In genomic region chr3:179826247-179826637, GRCh38 we compare ENCODE assay signal across 22 cellular contexts.
"Had no signal": no experiment of that assay in that cellular context is flagged by ENCODE, and none has a peak within 500 bp of the region (broad histone marks: within the 10 kb centered on the region; RNA-seq: fewer than 3 reads in every experiment).

No MANE protein-coding gene starts in this region.

- H3K27ac Mint-ChIP-seq: naive B cell had no signal

- ATAC-seq: left cardiac atrium; stimulated activated naive CD8-positive, alpha-beta T cell treated with anti-CD3 and anti-CD28 coated beads, Interleukin-15, Interleukin-2, amounts not matched to agents 100 U/mL and 50 U/mL, for 24 hours; upper lobe of right lung had no signal

- H3K9me3 Mint-ChIP-seq: naive B cell, nephron had no signal

- H3K4me1 ChIP-seq: right atrium auricular region, suprapubic skin, tibial artery, upper lobe of right lung, vagina had no signal

- H3K27me3 ChIP-seq: right atrium auricular region, suprapubic skin, tibial artery, upper lobe of right lung, vagina had no signal

- H3K4me2 ChIP-seq: hepatocyte had no signal

- H3K4me3 ChIP-seq: coronary artery, hepatocyte, left ventricle myocardium inferior, lung, right atrium auricular region, suprapubic skin, tibial artery, upper lobe of right lung, vagina had no signal

- H3K36me3 Mint-ChIP-seq: naive B cell had no signal

- H3K9me3 ChIP-seq: left ventricle myocardium inferior, neutrophil, right atrium auricular region, suprapubic skin, tibial artery, upper lobe of right lung, vagina had no signal

- H2AFZ ChIP-seq: hepatocyte had no signal

- H3K36me3 ChIP-seq: left ventricle myocardium inferior, neutrophil, right atrium auricular region, suprapubic skin, tibial artery, upper lobe of right lung, vagina had no signal

- H3K4me1 Mint-ChIP-seq: naive B cell had no signal

- H3K4me3 Mint-ChIP-seq: naive B cell, nephron had no signal

- DNase-seq: effector CD8-positive, alpha-beta T cell; foreskin melanocyte; head of caudate nucleus; kidney; left cardiac atrium; left ventricle myocardium inferior; mesenchymal stem cell; naive B cell; posterior cingulate gyrus; small intestine; stimulated activated CD4-positive, alpha-beta T cell treated with anti-CD3 and anti-CD28 coated beads, Interleukin-2, amount 100 ng/mL, for 48 hours; stimulated activated naive CD8-positive, alpha-beta T cell treated with anti-CD3 and anti-CD28 coated beads, Interleukin-15, Interleukin-2, amounts not matched to agents 100 U/mL and 50 U/mL, for 24 hours; tibial artery; upper lobe of right lung had no signal

- H3K79me2 ChIP-seq: hepatocyte had no signal

- H3K27ac ChIP-seq: coronary artery, hepatocyte, left ventricle myocardium inferior, neutrophil, right atrium auricular region, suprapubic skin, tibial artery, upper lobe of right lung, vagina had no signal
